ENCODE assay signal across 10 cellular contexts in genomic region chr2:55923978-55924325, GRCh38. TPM values are rescaled to one million over a fixed set of nuclear protein-coding genes. Genes with fewer than 3 reads are reported as not detected.
DNase-seq lines count a peak whose midpoint lies in the region; ATAC-seq and TF ChIP-seq lines count a peak whose summit lies in the region.
"Had no signal": no experiment of that assay in that cellular context is flagged by ENCODE, and none has a peak within 500 bp of the region (broad histone marks: within the 10 kb centered on the region; RNA-seq: fewer than 3 reads in every experiment).

No MANE protein-coding gene starts in this region.

- no peak overlapping the region for H3K27ac ChIP-seq in brain microvascular endothelial cell
- H3K27ac ChIP-seq in right cardiac atrium (ENCODE audit: low read length), result no peak overlapping the region
- H3K27ac ChIP-seq in psoas muscle, result no peak overlapping the region

- 2% methylated on average over 9 of the region's 9 CpGs for WGBS in right cardiac atrium
- WGBS in psoas muscle, 3 donors, result 3 to 6% (median 4%) methylated on average over 6 to 9 of the region's 9 CpGs

- no peaks in the 10 kb centered on the region for H3K36me3 ChIP-seq in brain microvascular endothelial cell (replicated peaks)
- no peaks in the 10 kb centered on the region for H3K36me3 ChIP-seq in psoas muscle (ENCODE audit: insufficient read depth in 1 of 2, low read depth in 1 of 2)

- in situ Hi-C loops in brain microvascular endothelial cell (cut with HindIII; ENCODE audit: low pct_ligation_motif_present, low sequenced_read_pairs), result no loop called here

- H3K27me3 ChIP-seq in brain microvascular endothelial cell (replicated peaks) (peaks cover 2% of the 10 kb centered on the region), right cardiac atrium (ENCODE audit: control insufficient read depth, insufficient read depth) (no peaks in the 10 kb centered on the region), psoas muscle (ENCODE audit: insufficient read depth in 3 of 3, low read length in 2 of 3) (peaks cover 2 to 32% (median 5%) of the 10 kb centered on the region in 3 donors)

- peak; percentile 2 for ATAC-seq in GM18519 (IDR thresholded peaks at IDR 0.05; ENCODE audit: low FRiP score, unreplicated experiment)
- peak in 1 of 2 donors; percentile 51 for ATAC-seq in right cardiac atrium
- no peak for ATAC-seq in psoas muscle
- no peak for ATAC-seq in GM19397 (IDR thresholded peaks at IDR 0.05; ENCODE audit: unreplicated experiment)

- DNase-seq in brain microvascular endothelial cell, result no peak
- no peak for DNase-seq in right cardiac atrium
- no peak for DNase-seq in psoas muscle
- DNase-seq in NCI-H748 (lab: John Stamatoyannopoulos, UW; ENCODE audit: unreplicated experiment), result no peak
- DNase-seq in DMS153 treated with DMSO at 0.1 percent for 48 hours (lab: John Stamatoyannopoulos, UW; ENCODE audit: unreplicated experiment), result no peak
- DNase-seq in GM19238 (ENCODE audit: insufficient read length, low spot score), result no peak
- DNase-seq: activated T-cell treated with anti-CD3 and anti-CD28 coated beads, Interleukin-2, amount 50 U/mL, for 1 hour; MV-4-11 had no signal

- intact Hi-C loops in right cardiac atrium (cut with DNase I) (no loop called here), psoas muscle (cut with DNase I) (no loop called here)

- H3K4me1 ChIP-seq in right cardiac atrium (ENCODE audit: control insufficient read depth, insufficient read depth, low read length), result peaks cover 3% of the 10 kb centered on the region
- no peaks in the 10 kb centered on the region for H3K4me1 ChIP-seq in psoas muscle

- no peak for TF ChIP-seq CTCF in brain microvascular endothelial cell (IDR thresholded peaks at IDR 0.05; ENCODE audit: low read depth, low read length, missing control alignments)
- TF ChIP-seq CTCF in psoas muscle (IDR thresholded peaks at IDR 0.05), result no peak

- H3K9me3 ChIP-seq in right cardiac atrium (ENCODE audit: control insufficient read depth, low read length) (no peaks in the 10 kb centered on the region), psoas muscle (no peaks in the 10 kb centered on the region)

- H3K4me3 ChIP-seq in brain microvascular endothelial cell (ENCODE audit: low read depth, low read length) (peak overlapping the region; percentile 72), right cardiac atrium (ENCODE audit: low read length) (peak overlapping the region; percentile 55), psoas muscle (peak overlapping the region; percentile 64)

RNA-seq across cellular contexts. Expression of gene EFEMP1, which starts 0.4 kb away (rescaled TPM):
- 100 to 1,000 TPM in 3 of 4 donors, 10 to 100 TPM in 1; 96.0 to 305 (median 164) TPM for total RNA-seq in right cardiac atrium
- 131 TPM for polyA plus RNA-seq in right cardiac atrium
- total RNA-seq in psoas muscle, result 10 to 100 TPM; 11.2 to 20.6 (median 17.7) TPM
- polyA plus RNA-seq in psoas muscle, result 1 to 10 TPM; 6.3 to 9.1 (median 8.5) TPM

Comparison
In these comparisons a context has a peak if more than half of its experiments do, and no peak if none do; other contexts are left out.
1. RNA of gene EFEMP1, which starts 0.4 kb away (total RNA-seq): 96.0 to 305 TPM in right cardiac atrium; 11.2 to 20.6 TPM in psoas muscle; every median in the first group is over 4 times any median in the second.
2. Peak in every context shown above with its lines, with median percentiles within 50 percentile points of each other: H3K4me3 ChIP-seq.